ENCODE assay signal across 11 cellular contexts in the genomic region with DNA sequence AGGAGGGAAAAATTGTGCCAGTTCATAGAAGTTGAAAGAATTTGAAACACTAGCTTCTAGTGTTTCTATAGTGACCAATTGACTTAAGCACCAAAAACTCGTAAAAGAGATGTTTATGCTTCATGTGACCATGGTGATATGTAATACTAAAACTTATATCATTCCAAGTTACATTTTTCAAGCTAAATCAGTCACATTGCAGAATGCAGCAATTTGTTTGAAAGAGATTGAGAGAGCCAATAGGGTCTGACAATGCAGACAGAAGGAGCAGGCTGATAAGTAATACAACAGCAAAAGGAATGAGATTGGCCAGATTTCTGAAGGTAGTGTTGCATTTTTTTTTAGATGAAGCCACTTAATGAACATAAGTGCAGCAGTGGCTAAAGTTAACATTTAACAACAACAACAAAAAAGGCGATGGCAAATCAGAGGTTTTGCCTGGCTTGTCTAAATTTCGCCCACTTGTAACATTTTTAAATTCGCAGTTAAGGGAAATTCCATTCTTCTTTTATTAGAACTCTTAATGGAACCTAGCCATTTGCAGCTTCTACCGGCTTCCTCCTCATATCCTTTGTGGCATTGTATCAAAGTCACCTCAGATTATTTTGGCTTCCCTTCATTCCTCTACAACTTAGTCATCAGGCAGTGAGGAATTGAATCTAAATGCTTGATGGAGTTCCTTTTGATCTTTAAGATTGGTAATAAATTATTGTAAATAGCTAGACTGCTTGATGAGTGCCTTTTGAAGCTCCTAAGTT.
A peak's percentile ranks its signal among the peaks of the same experiment; 100 is the strongest.
DNase-seq lines count a peak whose midpoint lies in the region; ATAC-seq, FAIRE-seq and TF ChIP-seq lines count a peak whose summit lies in the region.
"Had no signal": no experiment of that assay in that cellular context is flagged by ENCODE, and none has a peak within 500 bp of the region (broad histone marks: within the 10 kb centered on the region; RNA-seq: fewer than 3 reads in every experiment).

No MANE protein-coding gene starts in this region.

- DNase-seq in GM18507 (ENCODE audit: extremely low spot score, insufficient read length, low read depth): no peak
- DNase-seq in SJSA1 (ENCODE audit: low read depth in 1 of 2, low spot score in 2 of 2): peak in 1 of 2 experiments; percentile 70
- peak; percentile 53 for DNase-seq in epithelial cell of proximal tubule (ENCODE audit: low read depth)
- no peak for DNase-seq in progenitor cell of endocrine pancreas (ENCODE audit: low spot score, unreplicated experiment)
- no peak for DNase-seq in upper lobe of left lung
- no peak for DNase-seq in NCI-H2227 (lab: John Stamatoyannopoulos, UW; ENCODE audit: unreplicated experiment)
- no peak for DNase-seq in H7
- DNase-seq: activated naive CD4-positive, alpha-beta T cell treated with anti-CD3 and anti-CD28 coated beads, Interleukin-2, amount 50 U/mL, for 16 hours; NCI-H748 treated with DMSO at 0.1 percent for 48 hours; ovary had no signal

- no peak for ATAC-seq in upper lobe of left lung (ENCODE audit: low FRiP score in 2 of 2)
- ATAC-seq in HG02678 (IDR thresholded peaks at IDR 0.05; ENCODE audit: unreplicated experiment): no peak

- no peaks in the 10 kb centered on the region for H3K27me3 Mint-ChIP-seq in progenitor cell of endocrine pancreas

- no peak for TF ChIP-seq EP300 in upper lobe of left lung (IDR thresholded peaks at IDR 0.05)

- H3K4me1 ChIP-seq in SJSA1 (replicated peaks) (peaks cover 25% of the 10 kb centered on the region), upper lobe of left lung (peaks cover 0 to 6% (median 3%) of the 10 kb centered on the region in 4 donors)

- peaks cover 2% of the 10 kb centered on the region for H3K36me3 Mint-ChIP-seq in progenitor cell of endocrine pancreas (ENCODE audit: insufficient read depth)

- H3K9me3 Mint-ChIP-seq in progenitor cell of endocrine pancreas (ENCODE audit: low read depth): peaks cover 3% of the 10 kb centered on the region

- peak; percentile 49 for FAIRE-seq in GM18507 (lab: Jason Lieb, UNC)

- H3K27me3 ChIP-seq in SJSA1 (replicated peaks): no peaks in the 10 kb centered on the region
- no peaks in the 10 kb centered on the region for H3K27me3 ChIP-seq in upper lobe of left lung
- no peaks in the 10 kb centered on the region for H3K27me3 ChIP-seq in H7 (ENCODE audit: control insufficient read depth, insufficient read depth, low read length)
- H3K27me3 ChIP-seq: ovary had no signal

- H3K36me3 ChIP-seq in SJSA1 (no peaks in the 10 kb centered on the region), upper lobe of left lung (no peaks in the 10 kb centered on the region), H7 (replicated peaks; ENCODE audit: control insufficient read depth, insufficient read depth, low read length) (no peaks in the 10 kb centered on the region)
- H3K36me3 ChIP-seq: ovary had no signal

- H3K4me1 Mint-ChIP-seq in progenitor cell of endocrine pancreas (ENCODE audit: low read depth): peaks cover 46% of the 10 kb centered on the region

- no peak for TF ChIP-seq CTCF in epithelial cell of proximal tubule (conservative IDR thresholded peaks at IDR 0.05; ENCODE audit: low read depth, low read length)
- no peak for TF ChIP-seq CTCF in progenitor cell of endocrine pancreas (IDR thresholded peaks at IDR 0.05; ENCODE audit: unreplicated experiment)
- TF ChIP-seq CTCF in upper lobe of left lung (IDR thresholded peaks at IDR 0.05): no peak

- 37 to 45% methylated on average over 5 of the region's 5 CpGs for WGBS in upper lobe of left lung, 2 donors

- no peaks in the 10 kb centered on the region for H3K9me3 ChIP-seq in SJSA1 (replicated peaks)
- H3K9me3 ChIP-seq in upper lobe of left lung: no peaks in the 10 kb centered on the region
- H3K9me3 ChIP-seq: ovary had no signal

- H3K27ac Mint-ChIP-seq in progenitor cell of endocrine pancreas: peak overlapping the region; percentile 93

- peak overlapping the region; percentile 61 for H3K27ac ChIP-seq in SJSA1
- H3K27ac ChIP-seq in upper lobe of left lung: no peak overlapping the region
- H3K27ac ChIP-seq: ovary had no signal

- no peak for TF ChIP-seq POLR2A in upper lobe of left lung (IDR thresholded peaks at IDR 0.05)

- no peak overlapping the region for H3K4me3 Mint-ChIP-seq in progenitor cell of endocrine pancreas (ENCODE audit: low read depth)

- H3K4me3 ChIP-seq in SJSA1 (no peak overlapping the region), epithelial cell of proximal tubule (ENCODE audit: low read depth, low read length) (no peak overlapping the region), upper lobe of left lung (no peak overlapping the region), H7 (ENCODE audit: insufficient read depth, low read depth, low read length) (no peak overlapping the region)
- H3K4me3 ChIP-seq: ovary had no signal
